Comparison of ENCODE assay signal across 8 cellular contexts in genomic region chr10:21675157-21675796, GRCh38.
A peak's percentile ranks its signal among the peaks of the same experiment; 100 is the strongest.
DNase-seq lines count a peak whose midpoint lies in the region; ATAC-seq, FAIRE-seq and TF ChIP-seq lines count a peak whose summit lies in the region.

No MANE protein-coding gene starts in this region.

- WGBS in K562 (ENCODE audit: insufficient coverage, low coverage, missing lambda C conversion rate), result 64% methylated on average over 2 of the region's 2 CpGs
- 64% methylated on average over 2 of the region's 2 CpGs for WGBS in HepG2 (ENCODE audit: low lambda C conversion rate)

- BruUV-seq in OCI-LY7 (replicated peaks; lab: Mats Ljungman, UMichigan) (no TSS peak), K562 (replicated peaks; lab: Mats Ljungman, UMichigan) (no TSS peak), HepG2 (replicated peaks; lab: Mats Ljungman, UMichigan) (no TSS peak)

- TF ChIP-seq EP300 in K562 (IDR thresholded peaks at IDR 0.05; ENCODE audit: low read length), result no peak
- TF ChIP-seq EP300 in HepG2 (IDR thresholded peaks at IDR 0.05; ENCODE audit: low read depth in 2 of 2, low read length in 2 of 2), result no peak
- TF ChIP-seq EP300 in HepG2 (CRISPR knock-in tag; IDR thresholded peaks at IDR 0.05; ENCODE audit: borderline replicate concordance), result no peak

- peak; percentile 26 for FAIRE-seq in K562 (lab: Jason Lieb, UNC)
- FAIRE-seq in HepG2 (lab: Jason Lieb, UNC), result peak; percentile 43

- TF ChIP-seq RAD21 in K562 (CRISPR knock-in tag; conservative IDR thresholded peaks at IDR 0.05 in 1 of 2, IDR thresholded peaks at IDR 0.05 in 1 of 2) (peak in 1 of 2 experiments; percentile 39; a peak in 2 of 4 replicates), HepG2 (CRISPR knock-in tag; IDR thresholded peaks at IDR 0.05) (peak; percentile 41; the same call in 1 of the 2 replicates)

- TF ChIP-seq CTCF in OCI-LY7 (conservative IDR thresholded peaks at IDR 0.05; ENCODE audit: low read length) (peak; percentile 91), K562 (IDR thresholded peaks at IDR 0.05 in 2 of 3, conservative IDR thresholded peaks at IDR 0.05 in 1 of 3; ENCODE audit: insufficient read depth in 2 of 3, low read depth in 1 of 3, low read length in 3 of 3) (peak; percentile 60 to 78 (median 63)), HepG2 (CRISPR knock-in tag; IDR thresholded peaks at IDR 0.05) (peak; percentile 73), tibial artery (IDR thresholded peaks at IDR 0.05) (peak; percentile 40 to 52)

- DNase-seq in DMS114 treated with DMSO at 0.1 percent for 48 hours (lab: John Stamatoyannopoulos, UW; ENCODE audit: unreplicated experiment) (peak; percentile 32), H4 (ENCODE audit: low spot score) (peak; percentile 5), OCI-LY7 (ENCODE audit: low spot score) (peak; percentile 40), K562 (ENCODE audit: extremely low read depth in 1 of 4, low spot score in 3 of 4) (peak; percentile 38 to 54 (median 48)), HepG2 (ENCODE audit: low spot score) (peak; percentile 64), tibial artery (no peak)

- no peaks in the 10 kb centered on the region for H3K79me2 ChIP-seq in OCI-LY7 (ENCODE audit: insufficient read depth, low read depth, low read length)
- peaks cover 28% of the 10 kb centered on the region for H3K79me2 ChIP-seq in K562 (ENCODE audit: control insufficient read depth, insufficient read depth, low read length)
- H3K79me2 ChIP-seq in HepG2 (ENCODE audit: insufficient read depth, low read length), result peaks cover 5% of the 10 kb centered on the region

- ATAC-seq in K562 (peak; percentile 90), HepG2 (peak; percentile 91), GM18870 (IDR thresholded peaks at IDR 0.05; ENCODE audit: unreplicated experiment) (no peak), HG03521 (IDR thresholded peaks at IDR 0.05; ENCODE audit: unreplicated experiment) (no peak)

- in situ Hi-C loops in K562 (cut with MboI), result no loop called here
- in situ Hi-C loops in HepG2 (cut with HindIII; ENCODE audit: extremely low pct_ligation_motif_present, low pct_unique_long_range_greater_than_20kb), result no loop called here

- peaks cover 6% of the 10 kb centered on the region; the same call in 1 of the 2 replicates for H3K9me3 ChIP-seq in OCI-LY7 (ENCODE audit: low read length)
- no peaks in the 10 kb centered on the region for H3K9me3 ChIP-seq in K562 (replicated peaks; ENCODE audit: control insufficient read depth, insufficient read depth, low read depth, low read length)
- no peaks in the 10 kb centered on the region for H3K9me3 ChIP-seq in HepG2 (ENCODE audit: low read length)
- no peaks in the 10 kb centered on the region for H3K9me3 ChIP-seq in tibial artery

- H3K36me3 ChIP-seq in OCI-LY7 (ENCODE audit: insufficient read depth, low read length), result peaks cover 57% of the 10 kb centered on the region
- peaks cover 49% of the 10 kb centered on the region for H3K36me3 ChIP-seq in K562 (ENCODE audit: control insufficient read depth, insufficient read depth, low read length)
- peaks cover 5 to 35% of the 10 kb centered on the region in 2 experiments for H3K36me3 ChIP-seq in HepG2 (replicated peaks in 1 of 2; ENCODE audit: control insufficient read depth in 1 of 2, insufficient read depth in 2 of 2, low read length in 2 of 2)
- H3K36me3 ChIP-seq in tibial artery, result peaks cover 0 to 14% (median 5%) of the 10 kb centered on the region in 3 donors

- no peaks in the 10 kb centered on the region for H3K9me1 ChIP-seq in K562 (ENCODE audit: control insufficient read depth, insufficient read depth, low read length)

- H4K20me1 ChIP-seq in OCI-LY7 (ENCODE audit: insufficient read depth, low read length) (no peaks in the 10 kb centered on the region), K562 (replicated peaks; ENCODE audit: control insufficient read depth, insufficient read depth, low read length) (no peaks in the 10 kb centered on the region), HepG2 (ENCODE audit: insufficient read depth, low read length) (no peaks in the 10 kb centered on the region)

- no peaks in the 10 kb centered on the region for H3K9me2 ChIP-seq in OCI-LY7 (ENCODE audit: insufficient read depth, low read length)

- H3K27me3 ChIP-seq in K562 (ENCODE audit: control insufficient read depth in 2 of 2, insufficient read depth in 2 of 2, low read length in 2 of 2) (no peaks in the 10 kb centered on the region), HepG2 (ENCODE audit: control insufficient read depth in 1 of 2, insufficient read depth in 2 of 2, low read length in 2 of 2) (no peaks in the 10 kb centered on the region), tibial artery (no peaks in the 10 kb centered on the region)

- CTCF ChIA-PET in OCI-LY7 (lab: Charles Lee; ENCODE audit: unreplicated experiment), result no interaction called here
- CTCF ChIA-PET in K562 (lab: Yijun Ruan, JAX; ENCODE audit: low intra/inter-chr PET ratio), result no interaction called here
- CTCF ChIA-PET in HepG2 (lab: Yijun Ruan, JAX; ENCODE audit: low intra/inter-chr PET ratio, low total read pairs), result interaction anchor here (1.2 kb wide), 1 partner anchor 180 kb away, joined by 5 read pairs; no protein-coding TSS in a partner anchor

- TF ChIP-seq POLR2A in K562 (conservative IDR thresholded peaks at IDR 0.05) (no peak), HepG2 (IDR thresholded peaks at IDR 0.05; ENCODE audit: insufficient read depth in 1 of 2, low read depth in 2 of 2, low read length in 2 of 2) (no peak)

- no peak overlapping the region for H3K4me2 ChIP-seq in OCI-LY7 (ENCODE audit: low read length)
- no peak overlapping the region for H3K4me2 ChIP-seq in K562 (ENCODE audit: insufficient read depth, low read length)
- no peak overlapping the region for H3K4me2 ChIP-seq in HepG2 (ENCODE audit: low read depth, low read length)

- H2AFZ ChIP-seq in OCI-LY7 (ENCODE audit: low read length) (no peak overlapping the region), K562 (ENCODE audit: low read depth, low read length) (no peak overlapping the region), HepG2 (ENCODE audit: low read length) (no peak overlapping the region)

- H3K4me3 ChIP-seq in OCI-LY7 (ENCODE audit: low read depth, low read length, poor library complexity, severe bottlenecking) (no peak overlapping the region), K562 (no peak overlapping the region), HepG2 (replicated peaks in 1 of 3; ENCODE audit: insufficient read depth in 1 of 3, low read depth in 2 of 3, low read length in 3 of 3) (no peak overlapping the region), tibial artery (no peak overlapping the region)

- intact Hi-C loops in OCI-LY7 (cut with micrococcal nuclease; ENCODE audit: unreplicated experiment) (no loop called here), K562 (cut with micrococcal nuclease) (no loop called here), HepG2 (cut with micrococcal nuclease; ENCODE audit: unreplicated experiment) (loop anchor here (1.0 kb wide), 1 partner anchor 180 kb away; no protein-coding TSS in a partner anchor), tibial artery (cut with DNase I; ENCODE audit: low total_unique reads) (no loop called here)

- POLR2A ChIA-PET in OCI-LY7 (lab: Charles Lee) (interaction anchor here (0.6 kb wide), 2 partner anchors 12 to 37 kb away, joined by 3 read pairs; no protein-coding TSS in a partner anchor), K562 (lab: Yijun Ruan, JAX) (no interaction called here), HepG2 (lab: Yijun Ruan, JAX) (no interaction called here)

- H3K9ac ChIP-seq in K562 (ENCODE audit: insufficient read depth in 1 of 2, low read depth in 2 of 2, low read length in 2 of 2) (no peak overlapping the region), HepG2 (ENCODE audit: insufficient read depth, low read depth, low read length) (no peak overlapping the region)

- peaks cover 3% of the 10 kb centered on the region for H3K4me1 ChIP-seq in OCI-LY7 (ENCODE audit: insufficient read depth, low read length, poor library complexity, severe bottlenecking)
- H3K4me1 ChIP-seq in K562 (replicated peaks in 1 of 2; ENCODE audit: control insufficient read depth in 2 of 2, insufficient read depth in 2 of 2, low read length in 2 of 2), result no peaks in the 10 kb centered on the region
- H3K4me1 ChIP-seq in HepG2 (ENCODE audit: insufficient read depth, low read length), result peaks cover 21% of the 10 kb centered on the region
- peaks cover 0 to 10% (median 3%) of the 10 kb centered on the region in 4 donors for H3K4me1 ChIP-seq in tibial artery

- H3K27ac ChIP-seq in OCI-LY7 (ENCODE audit: low read depth, low read length, poor library complexity, severe bottlenecking) (no peak overlapping the region), K562 (ENCODE audit: extremely low read depth, low read depth, low read length) (no peak overlapping the region), HepG2 (ENCODE audit: extremely low read length, insufficient read depth, low read length) (no peak overlapping the region), tibial artery (no peak overlapping the region)

TF ChIP-seq in K562, 482 proteins besides CTCF, POLR2A, EP300 and RAD21 (continues in another document):
- no peak for TF ChIP-seq RBM22 (IDR thresholded peaks at IDR 0.05; ENCODE audit: low read depth, low read length, poor library complexity, severe bottlenecking)
- 0 out of 2 replicates have a peak, but pooled peaks have one; percentile 31 for TF ChIP-seq SMC3 (conservative IDR thresholded peaks at IDR 0.05; ENCODE audit: insufficient read depth, low read depth, low read length)
- TF ChIP-seq RBM25 (IDR thresholded peaks at IDR 0.05; ENCODE audit: low read depth, low read length, severe bottlenecking), result peak; percentile 19
- TF ChIP-seq SLC30A9 (CRISPR knock-in tag; IDR thresholded peaks at IDR 0.05), result no peak

TF ChIP-seq in HepG2, 621 proteins besides CTCF, POLR2A, EP300 and RAD21 (continues in another document):
- no peak for TF ChIP-seq HOXA5 (CRISPR knock-in tag; IDR thresholded peaks at IDR 0.05)
- TF ChIP-seq GABPB1 (CRISPR knock-in tag; IDR thresholded peaks at IDR 0.05), result no peak
- no peak for TF ChIP-seq NR2F6 (IDR thresholded peaks at IDR 0.05)
- TF ChIP-seq NR2F6 (CRISPR knock-in tag; IDR thresholded peaks at IDR 0.05), result no peak
- TF ChIP-seq ZNF773 (CRISPR knock-in tag; IDR thresholded peaks at IDR 0.05; ENCODE audit: borderline replicate concordance), result no peak
- no peak for TF ChIP-seq RBM39 (IDR thresholded peaks at IDR 0.05; ENCODE audit: low read depth, low read length, poor library complexity, severe bottlenecking)
- no peak for TF ChIP-seq ATF7 (IDR thresholded peaks at IDR 0.05)
- no peak for TF ChIP-seq ATF7 (CRISPR knock-in tag; IDR thresholded peaks at IDR 0.05)
- TF ChIP-seq CSRNP1 (CRISPR knock-in tag; IDR thresholded peaks at IDR 0.05), result no peak

Comparison
In these comparisons a context has a peak if more than half of its experiments do, and no peak if none do; other contexts are left out.
1. DNase-seq: peak in DMS114 treated with DMSO at 0.1 percent for 48 hours (single experiment), H4 (single experiment), OCI-LY7 (single experiment), K562 (4 of 4) and HepG2 (single experiment); none in tibial artery (0 of 2).
2. ATAC-seq: peak in K562 (single experiment) and HepG2 (single experiment); none in GM18870 (single experiment) and HG03521 (single experiment).
3. Peak in every context shown above with its lines, with median percentiles within 50 percentile points of each other: CTCF ChIP-seq.